In the genomic region with DNA sequence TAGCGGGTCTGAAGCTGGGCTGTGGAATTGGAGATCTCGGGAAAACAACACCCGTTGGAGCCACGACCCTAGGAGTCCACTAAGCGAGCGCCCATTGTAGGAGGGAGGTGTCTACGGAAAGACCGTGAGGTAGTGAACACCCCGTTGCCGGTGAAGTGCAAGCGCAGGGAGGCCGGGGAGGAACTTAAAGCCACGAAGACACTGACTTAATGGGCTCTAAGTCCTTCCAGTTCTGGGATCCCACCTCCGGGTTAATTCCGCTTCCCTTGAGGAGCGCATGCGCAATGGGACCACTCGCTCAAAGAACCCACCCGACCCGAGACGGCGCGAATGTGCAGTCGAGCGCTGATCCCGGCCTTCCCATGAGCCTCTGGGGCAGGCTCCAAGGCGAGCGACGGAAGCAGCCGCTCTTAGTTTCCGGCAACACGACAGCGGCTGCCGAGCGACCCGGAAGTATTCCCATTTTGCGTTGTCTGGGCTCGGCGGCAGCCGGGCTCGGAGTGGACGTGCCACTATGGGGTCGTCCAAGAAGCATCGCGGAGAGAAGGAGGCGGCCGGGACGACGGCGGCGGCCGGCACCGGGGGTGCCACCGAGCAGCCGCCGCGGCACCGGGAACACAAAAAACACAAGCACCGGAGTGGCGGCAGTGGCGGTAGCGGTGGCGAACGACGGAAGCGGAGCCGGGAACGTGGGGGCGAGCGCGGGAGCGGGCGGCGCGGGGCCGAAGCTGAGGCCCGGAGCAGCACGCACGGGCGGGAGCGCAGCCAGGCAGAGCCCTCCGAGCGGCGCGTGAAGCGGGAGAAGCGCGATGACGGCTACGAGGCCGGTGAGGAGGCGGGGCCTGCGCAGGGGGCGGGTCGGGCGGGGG, we compare ENCODE assay signal across 8 cellular contexts.
DNase-seq lines count a peak whose midpoint lies in the region; ATAC-seq lines count a peak whose summit lies in the region.

A gene with protein sequence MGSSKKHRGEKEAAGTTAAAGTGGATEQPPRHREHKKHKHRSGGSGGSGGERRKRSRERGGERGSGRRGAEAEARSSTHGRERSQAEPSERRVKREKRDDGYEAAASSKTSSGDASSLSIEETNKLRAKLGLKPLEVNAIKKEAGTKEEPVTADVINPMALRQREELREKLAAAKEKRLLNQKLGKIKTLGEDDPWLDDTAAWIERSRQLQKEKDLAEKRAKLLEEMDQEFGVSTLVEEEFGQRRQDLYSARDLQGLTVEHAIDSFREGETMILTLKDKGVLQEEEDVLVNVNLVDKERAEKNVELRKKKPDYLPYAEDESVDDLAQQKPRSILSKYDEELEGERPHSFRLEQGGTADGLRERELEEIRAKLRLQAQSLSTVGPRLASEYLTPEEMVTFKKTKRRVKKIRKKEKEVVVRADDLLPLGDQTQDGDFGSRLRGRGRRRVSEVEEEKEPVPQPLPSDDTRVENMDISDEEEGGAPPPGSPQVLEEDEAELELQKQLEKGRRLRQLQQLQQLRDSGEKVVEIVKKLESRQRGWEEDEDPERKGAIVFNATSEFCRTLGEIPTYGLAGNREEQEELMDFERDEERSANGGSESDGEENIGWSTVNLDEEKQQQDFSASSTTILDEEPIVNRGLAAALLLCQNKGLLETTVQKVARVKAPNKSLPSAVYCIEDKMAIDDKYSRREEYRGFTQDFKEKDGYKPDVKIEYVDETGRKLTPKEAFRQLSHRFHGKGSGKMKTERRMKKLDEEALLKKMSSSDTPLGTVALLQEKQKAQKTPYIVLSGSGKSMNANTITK (plus strand): TSS at position 468 of the 869 bp plus-strand sequence. CDS start 47 bp downstream, at position 515.

- H3K9ac ChIP-seq in HUES48 (ENCODE audit: low read depth, low read length) (peak within 1 kb of the TSS; percentile 95), NT2/D1 (ENCODE audit: insufficient read length, low read depth) (peak within 1 kb of the TSS; percentile 99)

- H3K27ac Mint-ChIP-seq in effector memory CD8-positive, alpha-beta T cell: peak within 1 kb of the TSS; percentile 98 to 99

- ATAC-seq in GM21367 (IDR thresholded peaks at IDR 0.05; ENCODE audit: unreplicated experiment): peak; percentile 64
- peak; percentile 95 for ATAC-seq in effector memory CD8-positive, alpha-beta T cell (replicated peaks)

- H3K9me3 ChIP-seq in HUES48 (ENCODE audit: control insufficient read depth, insufficient read depth, low read length): no peaks in the 10 kb centered on the region
- no peaks in the 10 kb centered on the region for H3K9me3 ChIP-seq in NT2/D1 (ENCODE audit: insufficient read depth, low read length)

- no peaks in the 10 kb centered on the region for H3K4me1 ChIP-seq in HUES48 (ENCODE audit: control insufficient read depth, insufficient read depth, low read length)
- peaks cover 14% of the 10 kb centered on the region for H3K4me1 ChIP-seq in NT2/D1 (ENCODE audit: insufficient read depth, insufficient read length)

- H3K36me3 Mint-ChIP-seq in effector memory CD8-positive, alpha-beta T cell (ENCODE audit: insufficient read depth): peaks cover 51% of the 10 kb centered on the region

- DNase-seq in COLO829 (ENCODE audit: low spot score) (peak; percentile 99), NT2/D1 (ENCODE audit: low read depth, low spot score) (peak; percentile 98), medulla oblongata (ENCODE audit: extremely low spot score) (peak; percentile 99)
- peak; percentile 69 to 93 (median 92) for DNase-seq in activated CD8-positive, alpha-beta memory T cell treated with anti-CD3 and anti-CD28 coated beads for 48 hours (ENCODE audit: low read depth in 2 of 3, low spot score in 2 of 3)
- DNase-seq in effector memory CD8-positive, alpha-beta T cell: peak; percentile 90 to 93 (median 92)
- DNase-seq in stimulated activated CD4-positive, alpha-beta T cell treated with anti-CD3 and anti-CD28 coated beads, TNF-alpha, amount 100 ng/mL, for 48 hours (ENCODE audit: low read depth in 3 of 3): peak; percentile 87 to 95 (median 94)

- H3K4me3 ChIP-seq in HUES48 (ENCODE audit: low read depth, low read length) (peak within 1 kb of the TSS; percentile 94), NT2/D1 (ENCODE audit: insufficient read length, low read depth) (peak within 1 kb of the TSS; percentile 95)

- peaks cover 20 to 31% of the 10 kb centered on the region in 2 donors for H3K4me1 Mint-ChIP-seq in effector memory CD8-positive, alpha-beta T cell (ENCODE audit: low read depth in 2 of 2)

- H3K27me3 ChIP-seq in HUES48 (ENCODE audit: control insufficient read depth, insufficient read depth, low read length): no peaks in the 10 kb centered on the region
- H3K27me3 ChIP-seq in NT2/D1 (ENCODE audit: insufficient read depth, insufficient read length): no peaks in the 10 kb centered on the region

- H3K36me3 ChIP-seq in HUES48 (ENCODE audit: control insufficient read depth, insufficient read depth, low read length) (peaks cover 29% of the 10 kb centered on the region), NT2/D1 (ENCODE audit: insufficient read depth, insufficient read length, low read length) (peaks cover 29% of the 10 kb centered on the region)

- H3K4me3 Mint-ChIP-seq in effector memory CD8-positive, alpha-beta T cell: peak within 1 kb of the TSS; percentile 94 to 97

- H3K9me3 Mint-ChIP-seq in effector memory CD8-positive, alpha-beta T cell: no peaks in the 10 kb centered on the region

- H3K27ac ChIP-seq in HUES48 (ENCODE audit: low read depth, low read length): peak within 1 kb of the TSS; percentile 88

- no peaks in the 10 kb centered on the region for H3K27me3 Mint-ChIP-seq in effector memory CD8-positive, alpha-beta T cell

Comparison
In these comparisons a context has a peak if more than half of its experiments do, and no peak if none do; other contexts are left out.
1. Peak in every context shown above with its lines: DNase-seq, ATAC-seq, H3K4me3 ChIP-seq and H3K27ac ChIP-seq.